ENCODE assay signal across 30 cellular contexts in the genomic region with DNA sequence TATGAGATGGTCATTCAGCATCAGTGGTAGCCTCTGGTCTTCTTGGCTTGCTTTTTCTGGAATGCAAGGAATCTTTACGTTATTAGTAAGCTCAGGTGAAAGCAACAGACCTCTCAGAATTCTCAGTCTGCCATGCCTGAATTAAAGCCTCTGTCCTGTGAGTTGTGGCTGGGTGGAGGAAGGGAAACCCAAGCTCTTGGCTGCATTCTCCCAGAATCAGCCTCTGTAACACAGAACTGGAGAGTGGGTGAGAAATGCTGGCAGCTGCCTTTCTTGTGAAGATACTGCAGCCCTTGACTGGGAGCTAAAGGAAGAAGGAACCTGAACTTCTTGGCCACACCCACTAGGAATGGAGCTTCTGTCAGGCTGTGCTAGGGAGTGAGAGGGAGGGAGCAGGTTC.
"Had no signal": no experiment of that assay in that cellular context is flagged by ENCODE, and none has a peak within 500 bp of the region (broad histone marks: within the 10 kb centered on the region; RNA-seq: fewer than 3 reads in every experiment).

No MANE protein-coding gene starts in this region.

- H3K36me3 ChIP-seq: brain microvascular endothelial cell, cardiac muscle cell, Peyer's patch, SJSA1 had no signal

- H3K4me3 ChIP-seq: cardiac muscle cell, Peyer's patch, SJSA1 had no signal

- DNase-seq: activated B cell treated with CpG ODN at 0.5 μM for 24 hours; activated CD4-positive, alpha-beta T cell treated with anti-CD3 and anti-CD28 coated beads for 1 hour; activated CD4-positive, alpha-beta T cell treated with anti-CD3 and anti-CD28 coated beads, Interleukin-2, amount 10 ng/mL, durations not matched to agents 24 days and 14 days; activated CD4-positive, alpha-beta T cell treated with anti-CD3 and anti-CD28 coated beads, Interleukin-2, amount 50 U/mL, for 48 hours; activated CD8-positive, alpha-beta memory T cell treated with anti-CD3 and anti-CD28 coated beads, Interleukin-2, amount 10 ng/mL, durations not matched to agents 7 days and 5 days; activated effector memory CD4-positive, alpha-beta T cell treated with anti-CD3 and anti-CD28 coated beads, Interleukin-2, amount 50 U/mL, for 16 hours; activated naive CD4-positive, alpha-beta T cell treated with Interleukin-2 at 50 U/mL for 16 hours; activated naive CD8-positive, alpha-beta T cell treated with anti-CD3 and anti-CD28 coated beads, Interleukin-2, amount 50 U/mL, for 24 hours; activated T-cell treated with anti-CD3 and anti-CD28 coated beads, Interleukin-2, amount 50 U/mL, for 4 hours; brain microvascular endothelial cell; Kasumi-1; KBM-7; NCI-H1092; NCI-H1417 treated with DMSO at 0.1 percent for 48 hours; NCI-H1694; NCI-H2029; NCI-H2107; NCI-H2171 treated with DMSO at 0.1 percent for 48 hours; NCI-H226; NCI-H526; NCI-H774; NK-92 treated with Interleukin-12 subunit alpha and Interleukin-12 subunit beta, amount 100 ng/mL, for 24 hours; OCI-M1; Peyer's patch; Right ventricle myocardium superior had no signal

- H3K4me3 Mint-ChIP-seq: activated B cell treated with CpG ODN at 0.5 μM for 24 hours; activated CD4-positive, alpha-beta T cell treated with anti-CD3 and anti-CD28 coated beads, Interleukin-2, amount 10 ng/mL, durations not matched to agents 24 days and 14 days; activated CD8-positive, alpha-beta memory T cell treated with anti-CD3 and anti-CD28 coated beads, Interleukin-2, amount 10 ng/mL, durations not matched to agents 7 days and 5 days; activated naive CD8-positive, alpha-beta T cell treated with anti-CD3 and anti-CD28 coated beads, Interleukin-2, amount 50 U/mL, for 24 hours; activated T-cell treated with anti-CD3 and anti-CD28 coated beads, Interleukin-2, amount 50 U/mL, for 4 hours; T-helper 1 cell treated with Interleukin-12 subunit alpha and Interleukin-12 subunit beta and Interleukin-4 antibody, amounts not matched to agents 30 μg/mL and 1 μg/mL, for 36 hours had no signal

- H3K27me3 ChIP-seq: brain microvascular endothelial cell, cardiac muscle cell, Peyer's patch, SJSA1 had no signal

- H3K9me3 ChIP-seq: Peyer's patch, SJSA1 had no signal

- H3K4me1 ChIP-seq: Peyer's patch, SJSA1 had no signal

- H3K4me1 Mint-ChIP-seq: activated B cell treated with CpG ODN at 0.5 μM for 24 hours; activated CD4-positive, alpha-beta T cell treated with anti-CD3 and anti-CD28 coated beads, Interleukin-2, amount 10 ng/mL, durations not matched to agents 24 days and 14 days; activated CD8-positive, alpha-beta memory T cell treated with anti-CD3 and anti-CD28 coated beads, Interleukin-2, amount 10 ng/mL, durations not matched to agents 7 days and 5 days; activated naive CD8-positive, alpha-beta T cell treated with anti-CD3 and anti-CD28 coated beads, Interleukin-2, amount 50 U/mL, for 24 hours had no signal

- H3K27ac Mint-ChIP-seq: activated B cell treated with CpG ODN at 0.5 μM for 24 hours; activated CD4-positive, alpha-beta T cell treated with anti-CD3 and anti-CD28 coated beads, Interleukin-2, amount 10 ng/mL, durations not matched to agents 24 days and 14 days; activated CD8-positive, alpha-beta memory T cell treated with anti-CD3 and anti-CD28 coated beads, Interleukin-2, amount 10 ng/mL, durations not matched to agents 7 days and 5 days; activated naive CD4-positive, alpha-beta T cell treated with anti-CD3 and anti-CD28 coated beads, Interleukin-2, amount 50 U/mL, for 72 hours; activated naive CD8-positive, alpha-beta T cell treated with anti-CD3 and anti-CD28 coated beads, Interleukin-2, amount 50 U/mL, for 24 hours; T-helper 1 cell treated with Interleukin-12 subunit alpha and Interleukin-12 subunit beta and Interleukin-4 antibody, amounts not matched to agents 30 μg/mL and 1 μg/mL, for 36 hours had no signal

- H3K27me3 Mint-ChIP-seq: activated B cell treated with CpG ODN at 0.5 μM for 24 hours; activated CD4-positive, alpha-beta T cell treated with anti-CD3 and anti-CD28 coated beads, Interleukin-2, amount 10 ng/mL, durations not matched to agents 24 days and 14 days; activated CD8-positive, alpha-beta memory T cell treated with anti-CD3 and anti-CD28 coated beads, Interleukin-2, amount 10 ng/mL, durations not matched to agents 7 days and 5 days; activated naive CD8-positive, alpha-beta T cell treated with anti-CD3 and anti-CD28 coated beads, Interleukin-2, amount 50 U/mL, for 24 hours had no signal

- H3K27ac ChIP-seq: brain microvascular endothelial cell, cardiac muscle cell, Peyer's patch, RWPE1, SJSA1 had no signal

- ATAC-seq: activated CD8-positive, alpha-beta memory T cell treated with anti-CD3 and anti-CD28 coated beads, Interleukin-2, amount 10 ng/mL, durations not matched to agents 7 days and 5 days; activated naive CD4-positive, alpha-beta T cell treated with anti-CD3 and anti-CD28 coated beads, Interleukin-2, amount 50 U/mL, for 72 hours; activated naive CD8-positive, alpha-beta T cell treated with anti-CD3 and anti-CD28 coated beads, Interleukin-2, amount 50 U/mL, for 24 hours; activated T-cell treated with anti-CD3 and anti-CD28 coated beads, Interleukin-2, amount 50 U/mL, for 4 hours had no signal

- H3K36me3 Mint-ChIP-seq: activated CD8-positive, alpha-beta memory T cell treated with anti-CD3 and anti-CD28 coated beads, Interleukin-2, amount 10 ng/mL, durations not matched to agents 7 days and 5 days had no signal
